8 cellular contexts compared by ENCODE assay signal in the genomic region with DNA sequence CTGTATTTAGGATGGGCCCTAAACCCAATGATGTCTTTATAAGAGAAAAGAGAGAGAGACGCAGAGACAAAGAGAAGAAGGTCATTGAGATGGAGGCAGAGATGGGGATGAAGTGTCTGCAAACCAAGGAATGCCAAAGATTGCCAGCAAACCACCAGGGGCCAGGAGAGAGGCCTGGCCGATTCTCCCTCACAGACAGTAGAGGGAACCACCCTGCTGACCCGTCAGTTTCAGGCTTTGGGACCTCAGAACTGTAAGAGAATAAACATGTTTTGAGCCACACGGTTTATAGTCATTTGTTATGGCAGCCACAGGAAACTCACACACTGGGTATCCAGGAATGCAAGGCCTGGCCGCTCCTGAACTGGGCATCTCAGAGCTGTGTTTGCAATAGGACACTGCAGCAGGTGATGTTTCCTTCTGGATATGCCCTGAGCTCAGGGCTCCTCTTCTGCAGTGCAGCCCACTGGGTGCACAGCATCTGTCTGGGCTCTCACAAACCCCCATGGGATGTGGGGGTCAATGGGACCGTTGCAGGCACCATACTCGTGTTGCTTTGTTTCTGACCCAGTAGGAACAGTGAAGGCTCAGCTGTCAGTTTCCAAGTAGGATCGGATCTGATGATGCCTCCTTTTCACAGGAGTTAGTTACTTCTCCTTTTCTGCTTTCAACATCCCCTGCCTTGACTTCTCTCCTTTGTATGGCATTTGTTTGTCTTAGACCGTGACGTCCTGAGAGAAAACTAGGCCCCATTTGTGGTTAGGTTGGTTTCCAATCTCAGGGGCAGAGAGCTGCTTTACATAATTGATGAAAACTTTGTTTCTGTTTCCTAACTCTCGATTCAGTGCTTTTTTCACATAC. TPM values are rescaled to one million over a fixed set of nuclear protein-coding genes. Genes with fewer than 3 reads are reported as not detected.
DNase-seq lines count a peak whose midpoint lies in the region; ATAC-seq, FAIRE-seq and TF ChIP-seq lines count a peak whose summit lies in the region.

No MANE protein-coding gene starts in this region.

- ATAC-seq in GM21447 (IDR thresholded peaks at IDR 0.05; ENCODE audit: unreplicated experiment) (peak; percentile 60), HG03520 (IDR thresholded peaks at IDR 0.05; ENCODE audit: unreplicated experiment) (peak; percentile 44)

- FAIRE-seq in GM12891 (lab: Jason Lieb, UNC), result peak; percentile 95

- TF ChIP-seq POLR2A in GM12891 (IDR thresholded peaks at IDR 0.05; ENCODE audit: low read depth, low read length), result no peak

- DNase-seq in GM12891 (ENCODE audit: insufficient read length, low spot score), result no peak
- DNase-seq in fibroblast of gingiva (ENCODE audit: low read depth), result peak; percentile 24
- DNase-seq in islet precursor cell, result no peak
- DNase-seq in DMS 273 (lab: John Stamatoyannopoulos, UW; ENCODE audit: unreplicated experiment), result no peak
- no peak for DNase-seq in nucleus accumbens (lab: John Stamatoyannopoulos, UW)
- no peak for DNase-seq in NCI-H2029 treated with DMSO at 0.1 percent for 48 hours (lab: John Stamatoyannopoulos, UW)

TF ChIP-seq in GM12891, 5 proteins besides CTCF, POLR2A, EP300 and RAD21:
- TF ChIP-seq SPI1 (IDR thresholded peaks at IDR 0.05; ENCODE audit: low read depth, low read length) (no peak), POU2F2 (IDR thresholded peaks at IDR 0.05; ENCODE audit: low read depth, low read length) (peak; percentile 86)

RNA-seq across cellular contexts. Expression of a gene that starts 20.8 kb away (rescaled TPM):
- polyA plus RNA-seq in GM12891 (2012; ENCODE audit: low read depth, missing spikeins), result 29.4 TPM

RNA-seq across cellular contexts. Expression of a gene that starts 34.0 kb away (rescaled TPM):
- polyA plus RNA-seq in GM12891 (2012; ENCODE audit: low read depth, missing spikeins), result 118 TPM
